ENCODE assay signal across 27 cellular contexts in the genomic region with DNA sequence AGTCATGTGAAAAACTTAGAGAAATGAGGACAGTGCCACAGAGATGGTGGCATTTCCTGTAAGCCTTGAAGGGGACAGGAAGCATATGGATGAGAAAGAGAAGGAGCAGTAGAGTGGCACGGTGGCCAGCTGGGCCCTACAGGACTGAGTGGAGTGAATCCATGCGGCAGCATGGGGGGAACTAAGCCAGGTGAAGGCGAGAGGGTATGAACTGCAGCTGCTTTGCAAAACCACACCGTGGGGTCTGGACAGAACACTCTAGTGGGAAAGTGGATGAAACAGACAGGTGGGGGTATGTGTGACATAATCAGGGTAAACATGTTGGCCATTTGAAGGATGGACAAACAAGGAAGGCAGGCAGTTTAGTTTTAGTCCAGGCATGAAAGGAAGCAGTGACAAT. TPM values are rescaled to one million over a fixed set of nuclear protein-coding genes. Genes with fewer than 3 reads are reported as not detected.
A peak's percentile ranks its signal among the peaks of the same experiment; 100 is the strongest.
DNase-seq lines count a peak whose midpoint lies in the region; ATAC-seq and TF ChIP-seq lines count a peak whose summit lies in the region.
"Had no signal": no experiment of that assay in that cellular context is flagged by ENCODE, and none has a peak within 500 bp of the region (broad histone marks: within the 10 kb centered on the region; RNA-seq: fewer than 3 reads in every experiment).

No MANE protein-coding gene starts in this region.

- H2AFZ ChIP-seq in GM23338, result no peak overlapping the region

- no peaks in the 10 kb centered on the region for H3K27me3 Mint-ChIP-seq in activated CD8-positive, alpha-beta memory T cell treated with anti-CD3 and anti-CD28 coated beads, Interleukin-2, amount 10 ng/mL, durations not matched to agents 7 days and 5 days
- no peaks in the 10 kb centered on the region for H3K27me3 Mint-ChIP-seq in activated CD8-positive, alpha-beta T cell treated with anti-CD3 and anti-CD28 coated beads, Interleukin-2, amount 10 ng/mL, durations not matched to agents 7 days and 5 days (ENCODE audit: low read depth)
- H3K27me3 Mint-ChIP-seq in activated CD4-positive, alpha-beta T cell treated with anti-CD3 and anti-CD28 coated beads, Interleukin-2, amount 10 ng/mL, durations not matched to agents 7 days and 5 days, result no peaks in the 10 kb centered on the region
- peaks cover 2% of the 10 kb centered on the region for H3K27me3 Mint-ChIP-seq in GM23338 (ENCODE audit: insufficient read depth, low read depth, poor library complexity)
- H3K27me3 Mint-ChIP-seq: T-helper 17 cell had no signal

- no peak overlapping the region for H3K4me2 ChIP-seq in GM23338

- no peak for DNase-seq in activated CD8-positive, alpha-beta memory T cell treated with anti-CD3 and anti-CD28 coated beads, Interleukin-2, amount 10 ng/mL, durations not matched to agents 7 days and 5 days
- no peak for DNase-seq in activated CD8-positive, alpha-beta memory T cell treated with anti-CD3 and anti-CD28 coated beads, Interleukin-2, amount 50 U/mL, for 48 hours
- DNase-seq in DMS53 (lab: John Stamatoyannopoulos, UW) (peak; percentile 79), myocyte (ENCODE audit: low read depth) (peak; percentile 77), COLO829 (ENCODE audit: low spot score) (no peak), GM23338 (ENCODE audit: low spot score) (no peak)
- no peak for DNase-seq in activated CD8-positive, alpha-beta T cell treated with anti-CD3 and anti-CD28 coated beads, Interleukin-2, amount 10 ng/mL, durations not matched to agents 7 days and 5 days
- no peak for DNase-seq in activated CD4-positive, alpha-beta T cell treated with anti-CD3 and anti-CD28 coated beads, Interleukin-2, amount 10 ng/mL, durations not matched to agents 7 days and 5 days
- DNase-seq: activated CD4-positive, alpha-beta T cell treated with anti-CD3 and anti-CD28 coated beads for 1 hour; activated naive CD4-positive, alpha-beta T cell treated with anti-CD3 and anti-CD28 coated beads, Interleukin-2, amount 50 U/mL, for 16 hours; AML-193; anterior cingulate cortex; Calu3; colonic mucosa; foreskin fibroblast; heart right ventricle; NCI-H1417; NCI-H2081 treated with DMSO at 0.1 percent for 48 hours; NCI-H446; right lobe of liver; stimulated activated naive CD4-positive, alpha-beta T cell; T-helper 17 cell had no signal

- H3F3A ChIP-seq in GM23338 (replicated peaks; ENCODE audit: low read depth), result no peaks in the 10 kb centered on the region

- H3K4me1 ChIP-seq in GM23338 (ENCODE audit: insufficient read depth), result peaks cover 8% of the 10 kb centered on the region
- H3K4me1 ChIP-seq: colonic mucosa, heart right ventricle, right lobe of liver, vagina had no signal

- peak overlapping the region; percentile 26 for H3K27ac Mint-ChIP-seq in activated CD8-positive, alpha-beta memory T cell treated with anti-CD3 and anti-CD28 coated beads, Interleukin-2, amount 10 ng/mL, durations not matched to agents 7 days and 5 days
- H3K27ac Mint-ChIP-seq in activated CD8-positive, alpha-beta T cell treated with anti-CD3 and anti-CD28 coated beads, Interleukin-2, amount 10 ng/mL, durations not matched to agents 7 days and 5 days, result peak overlapping the region; percentile 4
- no peak overlapping the region for H3K27ac Mint-ChIP-seq in activated CD4-positive, alpha-beta T cell treated with anti-CD3 and anti-CD28 coated beads, Interleukin-2, amount 10 ng/mL, durations not matched to agents 7 days and 5 days
- H3K27ac Mint-ChIP-seq in GM23338, result no peak overlapping the region
- H3K27ac Mint-ChIP-seq: T-helper 17 cell had no signal

- CTCF ChIA-PET in activated CD8-positive, alpha-beta memory T cell treated with anti-CD3 and anti-CD28 coated beads, Interleukin-2, amount 10 ng/mL, durations not matched to agents 7 days and 5 days (lab: Charles Lee), result no interaction called here
- CTCF ChIA-PET in activated CD8-positive, alpha-beta T cell treated with anti-CD3 and anti-CD28 coated beads, Interleukin-2, amount 10 ng/mL, durations not matched to agents 7 days and 5 days (lab: Charles Lee), result interaction anchor here (0.8 kb wide), 1 partner anchor 10 kb away, joined by 4 read pairs; no protein-coding TSS in a partner anchor
- CTCF ChIA-PET in activated CD4-positive, alpha-beta T cell treated with anti-CD3 and anti-CD28 coated beads, Interleukin-2, amount 10 ng/mL, durations not matched to agents 7 days and 5 days (lab: Charles Lee), result no interaction called here

- H3K27me3 ChIP-seq in GM23338 (ENCODE audit: insufficient read depth), result no peaks in the 10 kb centered on the region
- H3K27me3 ChIP-seq: colonic mucosa, heart right ventricle, right lobe of liver, vagina had no signal

- H4K20me1 ChIP-seq in GM23338 (replicated peaks; ENCODE audit: insufficient read depth), result no peaks in the 10 kb centered on the region; the same call in 1 of the 2 replicates

- no peaks in the 10 kb centered on the region for H3K79me2 ChIP-seq in GM23338 (replicated peaks; ENCODE audit: insufficient read depth)

- no peaks in the 10 kb centered on the region for H3K9me2 ChIP-seq in GM23338 (ENCODE audit: insufficient read depth)

- peaks cover 6% of the 10 kb centered on the region; the same call in 1 of the 2 replicates for H3K36me3 ChIP-seq in GM23338 (ENCODE audit: insufficient read depth)

- no peak for ATAC-seq in activated CD8-positive, alpha-beta memory T cell treated with anti-CD3 and anti-CD28 coated beads, Interleukin-2, amount 10 ng/mL, durations not matched to agents 7 days and 5 days
- no peak for ATAC-seq in activated CD8-positive, alpha-beta T cell treated with anti-CD3 and anti-CD28 coated beads, Interleukin-2, amount 10 ng/mL, durations not matched to agents 7 days and 5 days
- ATAC-seq in GM23338, result no peak
- ATAC-seq: esophagus mucosa, SK-N-SH treated with all-trans-retinoic acid at 6 μM for 48 hours, T-helper 17 cell had no signal

- H3K9me3 Mint-ChIP-seq in activated CD8-positive, alpha-beta memory T cell treated with anti-CD3 and anti-CD28 coated beads, Interleukin-2, amount 10 ng/mL, durations not matched to agents 7 days and 5 days (ENCODE audit: low read depth), result no peaks in the 10 kb centered on the region
- no peaks in the 10 kb centered on the region for H3K9me3 Mint-ChIP-seq in activated CD8-positive, alpha-beta T cell treated with anti-CD3 and anti-CD28 coated beads, Interleukin-2, amount 10 ng/mL, durations not matched to agents 7 days and 5 days (ENCODE audit: insufficient read depth)
- H3K9me3 Mint-ChIP-seq in activated CD4-positive, alpha-beta T cell treated with anti-CD3 and anti-CD28 coated beads, Interleukin-2, amount 10 ng/mL, durations not matched to agents 7 days and 5 days, result no peaks in the 10 kb centered on the region
- no peaks in the 10 kb centered on the region for H3K9me3 Mint-ChIP-seq in GM23338

- POLR2A ChIA-PET in activated CD8-positive, alpha-beta T cell treated with anti-CD3 and anti-CD28 coated beads, Interleukin-2, amount 10 ng/mL, durations not matched to agents 7 days and 5 days (lab: Charles Lee), result no interaction called here
- POLR2A ChIA-PET in activated CD4-positive, alpha-beta T cell treated with anti-CD3 and anti-CD28 coated beads, Interleukin-2, amount 10 ng/mL, durations not matched to agents 7 days and 5 days (lab: Charles Lee), result no interaction called here

- H3K4me1 Mint-ChIP-seq in activated CD8-positive, alpha-beta memory T cell treated with anti-CD3 and anti-CD28 coated beads, Interleukin-2, amount 10 ng/mL, durations not matched to agents 7 days and 5 days, result peaks cover 4% of the 10 kb centered on the region
- peaks cover 4% of the 10 kb centered on the region for H3K4me1 Mint-ChIP-seq in activated CD8-positive, alpha-beta T cell treated with anti-CD3 and anti-CD28 coated beads, Interleukin-2, amount 10 ng/mL, durations not matched to agents 7 days and 5 days (ENCODE audit: low read depth)
- H3K4me1 Mint-ChIP-seq in activated CD4-positive, alpha-beta T cell treated with anti-CD3 and anti-CD28 coated beads, Interleukin-2, amount 10 ng/mL, durations not matched to agents 7 days and 5 days, result peaks cover 2% of the 10 kb centered on the region
- peaks cover 18% of the 10 kb centered on the region for H3K4me1 Mint-ChIP-seq in GM23338

- H3K36me3 Mint-ChIP-seq in activated CD8-positive, alpha-beta memory T cell treated with anti-CD3 and anti-CD28 coated beads, Interleukin-2, amount 10 ng/mL, durations not matched to agents 7 days and 5 days, result peaks cover 51% of the 10 kb centered on the region
- H3K36me3 Mint-ChIP-seq in activated CD8-positive, alpha-beta T cell treated with anti-CD3 and anti-CD28 coated beads, Interleukin-2, amount 10 ng/mL, durations not matched to agents 7 days and 5 days (ENCODE audit: low read depth), result peaks cover 70% of the 10 kb centered on the region
- H3K36me3 Mint-ChIP-seq in activated CD4-positive, alpha-beta T cell treated with anti-CD3 and anti-CD28 coated beads, Interleukin-2, amount 10 ng/mL, durations not matched to agents 7 days and 5 days (ENCODE audit: low read depth), result peaks cover 50% of the 10 kb centered on the region
- no peaks in the 10 kb centered on the region; the same call in 2 of the 3 replicates for H3K36me3 Mint-ChIP-seq in GM23338 (ENCODE audit: low read depth)

- H3K4me3 ChIP-seq in GM23338, result no peak overlapping the region
- H3K4me3 ChIP-seq: colonic mucosa, heart right ventricle, lung, right lobe of liver, vagina had no signal

- no peak overlapping the region for H3K27ac ChIP-seq in GM23338 (ENCODE audit: low read depth)
- H3K27ac ChIP-seq: colonic mucosa, heart right ventricle, right lobe of liver, vagina had no signal

- no peak overlapping the region for H3K4me3 Mint-ChIP-seq in activated CD8-positive, alpha-beta memory T cell treated with anti-CD3 and anti-CD28 coated beads, Interleukin-2, amount 10 ng/mL, durations not matched to agents 7 days and 5 days
- H3K4me3 Mint-ChIP-seq in activated CD8-positive, alpha-beta T cell treated with anti-CD3 and anti-CD28 coated beads, Interleukin-2, amount 10 ng/mL, durations not matched to agents 7 days and 5 days, result no peak overlapping the region
- H3K4me3 Mint-ChIP-seq in activated CD4-positive, alpha-beta T cell treated with anti-CD3 and anti-CD28 coated beads, Interleukin-2, amount 10 ng/mL, durations not matched to agents 7 days and 5 days, result no peak overlapping the region
- H3K4me3 Mint-ChIP-seq in GM23338, result no peak overlapping the region
- H3K4me3 Mint-ChIP-seq: T-helper 17 cell had no signal

- TF ChIP-seq CTCF in GM23338 (conservative IDR thresholded peaks at IDR 0.05; ENCODE audit: low read depth in 2 of 2), result no peak

RNA-seq across cellular contexts. Expression of a gene that starts 10.4 kb away (rescaled TPM):
- total RNA-seq in activated CD8-positive, alpha-beta memory T cell treated with anti-CD3 and anti-CD28 coated beads, Interleukin-2, amount 10 ng/mL, durations not matched to agents 7 days and 5 days, result 1 to 10 TPM in 1 of 2 experiments, under 1 TPM in 1; 0.93 to 2.0 TPM
- 1 to 10 TPM; 1.7 to 2.0 TPM for total RNA-seq in activated CD8-positive, alpha-beta T cell treated with anti-CD3 and anti-CD28 coated beads, Interleukin-2, amount 10 ng/mL, durations not matched to agents 7 days and 5 days
- 0.05 and 0.21 TPM in 2 replicates for total RNA-seq in myocyte
- 0.43 TPM for polyA plus RNA-seq in myocyte (2012)
- total RNA-seq in activated CD4-positive, alpha-beta T cell treated with anti-CD3 and anti-CD28 coated beads, Interleukin-2, amount 10 ng/mL, durations not matched to agents 7 days and 5 days, result under 1 TPM; 0.35 to 0.75 TPM
- 0.07 TPM in 1 of 2 replicates, not detected in the other for total RNA-seq in GM23338 (2014; rRNA removed; shearing (Covaris generic))
- 1.5 TPM in 2 replicates for polyA plus RNA-seq in GM23338 (2016; fragmentation: Nextera tagmentation; extraction: Ambion mirVana)
- total RNA-seq: Daoy, right lobe of liver, vagina had no signal

RNA-seq across cellular contexts. Expression of a gene that starts 52.2 kb away (rescaled TPM):
- 10 to 100 TPM; 14.3 to 20.8 TPM for total RNA-seq in activated CD8-positive, alpha-beta memory T cell treated with anti-CD3 and anti-CD28 coated beads, Interleukin-2, amount 10 ng/mL, durations not matched to agents 7 days and 5 days
- 10 to 100 TPM; 12.6 to 13.1 TPM for total RNA-seq in activated CD8-positive, alpha-beta T cell treated with anti-CD3 and anti-CD28 coated beads, Interleukin-2, amount 10 ng/mL, durations not matched to agents 7 days and 5 days
- total RNA-seq in myocyte, result 59.7 and 78.5 TPM in 2 replicates
- 47.7 TPM for polyA plus RNA-seq in myocyte (2012)
- 10 to 100 TPM in 1 of 2 experiments, 1 to 10 TPM in 1; 9.5 to 11.8 TPM for total RNA-seq in activated CD4-positive, alpha-beta T cell treated with anti-CD3 and anti-CD28 coated beads, Interleukin-2, amount 10 ng/mL, durations not matched to agents 7 days and 5 days
- total RNA-seq in GM23338 (2014; rRNA removed; shearing (Covaris generic)), result 23.0 and 42.6 TPM in 2 replicates
- polyA plus RNA-seq in GM23338 (2016; fragmentation: Nextera tagmentation; extraction: Ambion mirVana), result 22.2 and 24.1 TPM in 2 replicates

Comparison
In these comparisons a context has a peak if more than half of its experiments do, and no peak if none do; other contexts are left out.
1. DNase-seq: peak in DMS53 (single experiment) and myocyte (single experiment); none in activated CD8-positive, alpha-beta memory T cell treated with anti-CD3 and anti-CD28 coated beads, Interleukin-2, amount 10 ng/mL, durations not matched to agents 7 days and 5 days (single experiment), activated CD8-positive, alpha-beta memory T cell treated with anti-CD3 and anti-CD28 coated beads, Interleukin-2, amount 50 U/mL, for 48 hours (single experiment), activated CD8-positive, alpha-beta T cell treated with anti-CD3 and anti-CD28 coated beads, Interleukin-2, amount 10 ng/mL, durations not matched to agents 7 days and 5 days (single experiment), COLO829 (single experiment), activated CD4-positive, alpha-beta T cell treated with anti-CD3 and anti-CD28 coated beads, Interleukin-2, amount 10 ng/mL, durations not matched to agents 7 days and 5 days (single experiment) and GM23338 (single experiment).
2. H3K27ac Mint-ChIP-seq: peak in activated CD8-positive, alpha-beta memory T cell treated with anti-CD3 and anti-CD28 coated beads, Interleukin-2, amount 10 ng/mL, durations not matched to agents 7 days and 5 days (single experiment) and activated CD8-positive, alpha-beta T cell treated with anti-CD3 and anti-CD28 coated beads, Interleukin-2, amount 10 ng/mL, durations not matched to agents 7 days and 5 days (single experiment); none in activated CD4-positive, alpha-beta T cell treated with anti-CD3 and anti-CD28 coated beads, Interleukin-2, amount 10 ng/mL, durations not matched to agents 7 days and 5 days (single experiment) and GM23338 (single experiment).